ENCODE assay signal across 9 cellular contexts in genomic region chr9:32579706-32580331, GRCh38. TPM values are rescaled to one million over a fixed set of nuclear protein-coding genes. Genes with fewer than 3 reads are reported as not detected.
A peak's percentile ranks its signal among the peaks of the same experiment; 100 is the strongest.
DNase-seq lines count a peak whose midpoint lies in the region; ATAC-seq and TF ChIP-seq lines count a peak whose summit lies in the region.
"Had no signal": no experiment of that assay in that cellular context is flagged by ENCODE, and none has a peak within 500 bp of the region (broad histone marks: within the 10 kb centered on the region; RNA-seq: fewer than 3 reads in every experiment).

No MANE protein-coding gene starts in this region.

- no peak overlapping the region for H3K27ac Mint-ChIP-seq in HFFc6
- no peak overlapping the region for H3K27ac Mint-ChIP-seq in activated CD8-positive, alpha-beta T cell treated with anti-CD3 and anti-CD28 coated beads, Interleukin-2, amount 10 ng/mL, durations not matched to agents 7 days and 5 days
- H3K27ac Mint-ChIP-seq: T-helper 1 cell treated with Interleukin-12 subunit alpha and Interleukin-12 subunit beta and Interleukin-4 antibody, amounts not matched to agents 30 μg/mL and 1 μg/mL, for 36 hours had no signal

- no peak overlapping the region for H3K4me3 ChIP-seq in effector memory CD4-positive, alpha-beta T cell (ENCODE audit: insufficient read depth, low read depth, low read length, poor library complexity, severe bottlenecking)

- peak; percentile 97 for TF ChIP-seq CTCF in HFFc6 (IDR thresholded peaks at IDR 0.05)

- CTCF ChIA-PET in activated CD8-positive, alpha-beta T cell treated with anti-CD3 and anti-CD28 coated beads, Interleukin-2, amount 10 ng/mL, durations not matched to agents 7 days and 5 days (lab: Charles Lee): interaction anchor here (0.6 to 12.1 kb wide), 41 partner anchors 7 to 400 kb away, joined by 3 to 608 read pairs (median 4); partner anchors contain the start of genes ACO1, NDUFB6, RIGI and SMIM27

- H3K27me3 Mint-ChIP-seq in HFFc6 (ENCODE audit: insufficient read depth): peaks cover 4% of the 10 kb centered on the region; the same call in 1 of the 2 replicates
- H3K27me3 Mint-ChIP-seq in activated CD8-positive, alpha-beta T cell treated with anti-CD3 and anti-CD28 coated beads, Interleukin-2, amount 10 ng/mL, durations not matched to agents 7 days and 5 days (ENCODE audit: low read depth): peaks cover 7% of the 10 kb centered on the region

- POLR2A ChIA-PET in activated CD8-positive, alpha-beta T cell treated with anti-CD3 and anti-CD28 coated beads, Interleukin-2, amount 10 ng/mL, durations not matched to agents 7 days and 5 days (lab: Charles Lee): interaction anchor here (1.2 to 1.6 kb wide), 2 partner anchors 196 to 201 kb away, joined by 3 to 6 read pairs; no protein-coding TSS in a partner anchor

- H3K4me3 Mint-ChIP-seq in HFFc6: peak overlapping the region; percentile 22; the same call in 1 of the 2 replicates
- H3K4me3 Mint-ChIP-seq in activated CD8-positive, alpha-beta T cell treated with anti-CD3 and anti-CD28 coated beads, Interleukin-2, amount 10 ng/mL, durations not matched to agents 7 days and 5 days: no peak overlapping the region
- H3K4me3 Mint-ChIP-seq: T-helper 1 cell treated with Interleukin-12 subunit alpha and Interleukin-12 subunit beta and Interleukin-4 antibody, amounts not matched to agents 30 μg/mL and 1 μg/mL, for 36 hours had no signal

- no peak overlapping the region for H3K27ac ChIP-seq in effector memory CD4-positive, alpha-beta T cell (ENCODE audit: insufficient read depth, low read length, poor library complexity, severe bottlenecking)

- no peaks in the 10 kb centered on the region for H3K36me3 Mint-ChIP-seq in HFFc6 (ENCODE audit: low read depth)
- H3K36me3 Mint-ChIP-seq in activated CD8-positive, alpha-beta T cell treated with anti-CD3 and anti-CD28 coated beads, Interleukin-2, amount 10 ng/mL, durations not matched to agents 7 days and 5 days (ENCODE audit: low read depth): no peaks in the 10 kb centered on the region

- ATAC-seq in activated CD8-positive, alpha-beta T cell treated with anti-CD3 and anti-CD28 coated beads, Interleukin-2, amount 10 ng/mL, durations not matched to agents 7 days and 5 days: peak; percentile 63
- no peak for ATAC-seq in GM19395 (IDR thresholded peaks at IDR 0.05; ENCODE audit: unreplicated experiment)

- H3K36me3 ChIP-seq in effector memory CD4-positive, alpha-beta T cell (ENCODE audit: control insufficient read depth, insufficient read depth, low read length): no peaks in the 10 kb centered on the region

- no peaks in the 10 kb centered on the region for H3K4me1 ChIP-seq in effector memory CD4-positive, alpha-beta T cell (ENCODE audit: control insufficient read depth, insufficient read depth, low read length, poor library complexity, severe bottlenecking)

- H3K9me3 Mint-ChIP-seq in HFFc6: no peaks in the 10 kb centered on the region
- H3K9me3 Mint-ChIP-seq in activated CD8-positive, alpha-beta T cell treated with anti-CD3 and anti-CD28 coated beads, Interleukin-2, amount 10 ng/mL, durations not matched to agents 7 days and 5 days (ENCODE audit: insufficient read depth): no peaks in the 10 kb centered on the region
- H3K9me3 Mint-ChIP-seq: T-helper 1 cell treated with Interleukin-12 subunit alpha and Interleukin-12 subunit beta and Interleukin-4 antibody, amounts not matched to agents 30 μg/mL and 1 μg/mL, for 36 hours had no signal

- H3K9me3 ChIP-seq in effector memory CD4-positive, alpha-beta T cell (ENCODE audit: control insufficient read depth, low read length): no peaks in the 10 kb centered on the region

- peak; percentile 18 for DNase-seq in DMS114 treated with DMSO at 0.1 percent for 48 hours (lab: John Stamatoyannopoulos, UW; ENCODE audit: unreplicated experiment)
- DNase-seq in HFFc6: peak; percentile 40
- peak; percentile 21 for DNase-seq in NCI-H526 treated with DMSO at 0.1 percent for 48 hours (lab: John Stamatoyannopoulos, UW)
- peak; percentile 83 for DNase-seq in activated CD8-positive, alpha-beta T cell treated with anti-CD3 and anti-CD28 coated beads, Interleukin-2, amount 10 ng/mL, durations not matched to agents 7 days and 5 days
- DNase-seq in effector memory CD4-positive, alpha-beta T cell: peak; percentile 57 to 70 (median 60)
- peak; percentile 73 for DNase-seq in middle frontal gyrus (ENCODE audit: extremely low spot score, low spot score)
- DNase-seq in stimulated activated CD8-positive, alpha-beta memory T cell treated with anti-CD3 and anti-CD28 coated beads, Interleukin-4, amount 100 ng/mL, for 1 hour (ENCODE audit: low read depth in 2 of 2, low spot score in 1 of 2): peak; percentile 61 to 67

- H3K4me1 Mint-ChIP-seq in HFFc6 (ENCODE audit: low read depth): peaks cover 29% of the 10 kb centered on the region
- H3K4me1 Mint-ChIP-seq in activated CD8-positive, alpha-beta T cell treated with anti-CD3 and anti-CD28 coated beads, Interleukin-2, amount 10 ng/mL, durations not matched to agents 7 days and 5 days (ENCODE audit: low read depth): peaks cover 2% of the 10 kb centered on the region

- H3K27me3 ChIP-seq in effector memory CD4-positive, alpha-beta T cell (replicated peaks; ENCODE audit: control insufficient read depth, insufficient read depth, low read length, poor library complexity, severe bottlenecking): no peaks in the 10 kb centered on the region

RNA-seq across cellular contexts. Expression of gene NDUFB6, which starts 6.9 kb away (rescaled TPM):
- 10 to 100 TPM; 62.5 to 78.6 (median 70.7) TPM for total RNA-seq in HFFc6 (2021; fragmentation: NEBNext Ultra II Directional; extraction: Animal tissue kit (Norgen Biotek cat#: 25700))
- total RNA-seq in activated CD8-positive, alpha-beta T cell treated with anti-CD3 and anti-CD28 coated beads, Interleukin-2, amount 10 ng/mL, durations not matched to agents 7 days and 5 days: 10 to 100 TPM; 47.5 to 57.7 TPM

RNA-seq across cellular contexts. Expression of gene TOPORS, which starts 27.4 kb away (rescaled TPM):
- 10 to 100 TPM; 14.8 to 17.4 (median 17.1) TPM for total RNA-seq in HFFc6 (2021; fragmentation: NEBNext Ultra II Directional; extraction: Animal tissue kit (Norgen Biotek cat#: 25700))
- 10 to 100 TPM; 11.9 to 12.0 TPM for total RNA-seq in activated CD8-positive, alpha-beta T cell treated with anti-CD3 and anti-CD28 coated beads, Interleukin-2, amount 10 ng/mL, durations not matched to agents 7 days and 5 days

RNA-seq across cellular contexts. Expression of gene SMIM27, which starts 27.7 kb away (rescaled TPM):
- 10 to 100 TPM; 11.4 to 16.8 (median 14.0) TPM for total RNA-seq in HFFc6 (2021; fragmentation: NEBNext Ultra II Directional; extraction: Animal tissue kit (Norgen Biotek cat#: 25700))
- total RNA-seq in activated CD8-positive, alpha-beta T cell treated with anti-CD3 and anti-CD28 coated beads, Interleukin-2, amount 10 ng/mL, durations not matched to agents 7 days and 5 days: 10 to 100 TPM; 15.6 to 17.1 TPM

RNA-seq across cellular contexts. Expression of gene RIGI, which starts 53.8 kb away (rescaled TPM):
- total RNA-seq in HFFc6 (2021; fragmentation: NEBNext Ultra II Directional; extraction: Animal tissue kit (Norgen Biotek cat#: 25700)): 1 to 10 TPM; 4.8 to 6.0 (median 5.2) TPM
- total RNA-seq in activated CD8-positive, alpha-beta T cell treated with anti-CD3 and anti-CD28 coated beads, Interleukin-2, amount 10 ng/mL, durations not matched to agents 7 days and 5 days: 10 to 100 TPM; 19.2 to 19.6 TPM

RNA-seq across cellular contexts. Expression of gene TAF1L, which starts 55.6 kb away (rescaled TPM):
- total RNA-seq in HFFc6 (2021; fragmentation: NEBNext Ultra II Directional; extraction: Animal tissue kit (Norgen Biotek cat#: 25700)): not detected
- total RNA-seq in activated CD8-positive, alpha-beta T cell treated with anti-CD3 and anti-CD28 coated beads, Interleukin-2, amount 10 ng/mL, durations not matched to agents 7 days and 5 days: under 1 TPM in 1 of 2 experiments, not detected in 1; 0.05 TPM

Comparison
In these comparisons a context has a peak if more than half of its experiments do, and no peak if none do; other contexts are left out.
1. DNase-seq: peak in every context shown above with its lines; median percentile 83 in activated CD8-positive, alpha-beta T cell treated with anti-CD3 and anti-CD28 coated beads, Interleukin-2, amount 10 ng/mL, durations not matched to agents 7 days and 5 days; 73 in middle frontal gyrus; 64 in stimulated activated CD8-positive, alpha-beta memory T cell treated with anti-CD3 and anti-CD28 coated beads, Interleukin-4, amount 100 ng/mL, for 1 hour; 60 in effector memory CD4-positive, alpha-beta T cell; 40 in HFFc6; 21 in NCI-H526 treated with DMSO at 0.1 percent for 48 hours; 18 in DMS114 treated with DMSO at 0.1 percent for 48 hours.